Comparison of ENCODE assay signal across 34 cellular contexts in genomic region chr4:172895699-172896098, GRCh38.
"Had no signal": no experiment of that assay in that cellular context is flagged by ENCODE, and none has a peak within 500 bp of the region (broad histone marks: within the 10 kb centered on the region; RNA-seq: fewer than 3 reads in every experiment).

No MANE protein-coding gene starts in this region.

- H3K4me1 ChIP-seq: adrenal gland, body of pancreas, breast epithelium had no signal

- H3K4me3 ChIP-seq: adrenal gland, body of pancreas, breast epithelium had no signal

- DNase-seq: activated B cell treated with CpG ODN at 0.5 μM for 24 hours; activated CD4-positive, alpha-beta memory T cell treated with anti-CD3 and anti-CD28 coated beads for 36 hours; activated CD4-positive, alpha-beta T cell treated with anti-CD3 and anti-CD28 coated beads for 4 hours; activated CD4-positive, alpha-beta T cell treated with anti-CD3 and anti-CD28 coated beads, Interleukin-2, amount 10 ng/mL, durations not matched to agents 24 days and 14 days; activated CD4-positive, alpha-beta T cell treated with anti-CD3 and anti-CD28 coated beads, Interleukin-2, amount 50 U/mL, for 1 hour; activated CD4-positive, alpha-beta T cell treated with anti-CD3 and anti-CD28 coated beads, Interleukin-2, amount 50 U/mL, for 4 hours; activated CD4-positive, CD25-positive, alpha-beta regulatory T cell treated with anti-CD3 and anti-CD28 coated beads, Interleukin-2, amount 50 U/mL, for 72 hours; activated CD8-positive, alpha-beta memory T cell treated with anti-CD3 and anti-CD28 coated beads, Interleukin-2, amount 50 U/mL, for 4 hours; activated CD8-positive, alpha-beta T cell treated with anti-CD3 and anti-CD28 coated beads for 36 hours; activated effector memory CD4-positive, alpha-beta T cell treated with anti-CD3 and anti-CD28 coated beads, Interleukin-2, amount 50 U/mL, for 16 hours; activated gamma-delta T cell treated with Interleukin-2 at 50 U/mL for 16 hours; activated naive CD4-positive, alpha-beta T cell; activated naive CD4-positive, alpha-beta T cell treated with anti-CD3 and anti-CD28 coated beads for 36 hours; activated naive CD4-positive, alpha-beta T cell treated with anti-CD3 and anti-CD28 coated beads, Interleukin-2, amount 50 U/mL, for 16 hours; activated naive CD8-positive, alpha-beta T cell treated with anti-CD3 and anti-CD28 coated beads for 36 hours; activated T-cell treated with anti-CD3 and anti-CD28 coated beads for 4 hours; activated T-cell treated with anti-CD3 and anti-CD28 coated beads, Interleukin-2, amount 50 U/mL, for 1 hour; activated T-cell treated with anti-CD3 and anti-CD28 coated beads, Interleukin-2, amount 50 U/mL, for 4 hours; activated T-cell treated with anti-CD3 and anti-CD28 coated beads, Interleukin-2, amount 50 U/mL, for 72 hours; adrenal gland; amniotic stem cell; aorta; body of pancreas; brain microvascular endothelial cell; caudate nucleus; cerebellar nuclear complex; T-helper 2 cell; T-helper 9 cell had no signal

- H3K27ac ChIP-seq: adrenal gland, body of pancreas, brain microvascular endothelial cell, breast epithelium, VCaP had no signal

- ATAC-seq: activated CD8-positive, alpha-beta T cell treated with anti-CD3 and anti-CD28 coated beads for 36 hours; activated naive CD4-positive, alpha-beta T cell treated with anti-CD3 and anti-CD28 coated beads, Interleukin-2, amount 50 U/mL, for 72 hours; activated T-cell treated with anti-CD3 and anti-CD28 coated beads, Interleukin-2, amount 50 U/mL, for 4 hours; activated T-cell treated with anti-CD3 and anti-CD28 coated beads, Interleukin-2, amount 50 U/mL, for 72 hours; activated T-helper 17 cell treated with anti-CD3 and anti-CD28 coated beads, Interleukin-2, amount 50 U/mL, for 72 hours; body of pancreas had no signal

- H3K36me3 ChIP-seq: adrenal gland, brain microvascular endothelial cell, breast epithelium had no signal

- H3K27me3 ChIP-seq: adrenal gland, body of pancreas, brain microvascular endothelial cell, breast epithelium had no signal

- FAIRE-seq: astrocyte, TTC549 had no signal

- H3K9me3 ChIP-seq: adrenal gland, body of pancreas had no signal
